ENCODE assay signal across 10 cellular contexts in genomic region chr11:116731097-116731761, GRCh38. TPM values are rescaled to one million over a fixed set of nuclear protein-coding genes. Genes with fewer than 3 reads are reported as not detected.
DNase-seq lines count a peak whose midpoint lies in the region; TF ChIP-seq lines count a peak whose summit lies in the region.
"Had no signal": no experiment of that assay in that cellular context is flagged by ENCODE, and none has a peak within 500 bp of the region (broad histone marks: within the 10 kb centered on the region; RNA-seq: fewer than 3 reads in every experiment).

No MANE protein-coding gene starts in this region.

- H3K27ac Mint-ChIP-seq in Calu3 (ENCODE audit: unreplicated experiment) = no peak overlapping the region

- peaks cover 5% of the 10 kb centered on the region for H3K36me3 Mint-ChIP-seq in Calu3 (ENCODE audit: insufficient read depth, unreplicated experiment)
- H3K36me3 Mint-ChIP-seq: naive thymus-derived CD4-positive, alpha-beta T cell had no signal

- no peaks in the 10 kb centered on the region for H3K27me3 Mint-ChIP-seq in Calu3 (ENCODE audit: unreplicated experiment)

- no peaks in the 10 kb centered on the region for H3K36me3 ChIP-seq in cardiac muscle cell

- H3K4me1 ChIP-seq in cardiac muscle cell (ENCODE audit: low read depth) = peaks cover 11% of the 10 kb centered on the region

- CTCF ChIA-PET in Calu3 (lab: Charles Lee) = no interaction called here

- H3K4me1 Mint-ChIP-seq in Calu3 (ENCODE audit: low read depth, unreplicated experiment) = peaks cover 9% of the 10 kb centered on the region

- H3K4me3 ChIP-seq in cardiac muscle cell = no peak overlapping the region

- no peak overlapping the region for H3K4me3 Mint-ChIP-seq in Calu3 (ENCODE audit: low read depth, unreplicated experiment)
- H3K4me3 Mint-ChIP-seq: naive thymus-derived CD4-positive, alpha-beta T cell had no signal

- TF ChIP-seq CTCF in cardiac muscle cell (IDR thresholded peaks at IDR 0.05; ENCODE audit: low read depth, low read length) = no peak
- no peak for TF ChIP-seq CTCF in Calu3 (IDR thresholded peaks at IDR 0.05; ENCODE audit: unreplicated experiment)

- no peak overlapping the region for H3K27ac ChIP-seq in cardiac muscle cell

- peak; percentile 40 for DNase-seq in HT1080 (ENCODE audit: low read depth)
- peak; percentile 27 for DNase-seq in SW480 (ENCODE audit: low spot score)
- DNase-seq in cardiac muscle cell (ENCODE audit: low read depth in 1 of 2, low spot score in 1 of 2) = peak; percentile 18 to 81
- peak in 9 of 10 donors; percentile 45 to 97 (median 85) for DNase-seq in posterior cingulate gyrus
- DNase-seq in Calu3 = no peak
- DNase-seq in stimulated activated CD4-positive, alpha-beta T cell treated with anti-CD3 and anti-CD28 coated beads, Interleukin-2, amount 100 ng/mL, for 24 hours = no peak
- no peak for DNase-seq in HUDEP-2 (lab: John Stamatoyannopoulos, UW; ENCODE audit: unreplicated experiment in 76 of 76)
- DNase-seq in NCI-H1436 treated with DMSO at 0.1 percent for 48 hours (lab: John Stamatoyannopoulos, UW) = no peak
- DNase-seq: naive thymus-derived CD4-positive, alpha-beta T cell; NCI-H187 treated with DMSO at 0.1 percent for 48 hours had no signal

- H3K9me3 Mint-ChIP-seq in Calu3 (ENCODE audit: low read depth, unreplicated experiment) = no peaks in the 10 kb centered on the region
- H3K9me3 Mint-ChIP-seq: naive thymus-derived CD4-positive, alpha-beta T cell had no signal

- no peaks in the 10 kb centered on the region for H3K27me3 ChIP-seq in cardiac muscle cell

- no TSS peak for BruUV-seq in Calu3 (replicated peaks; lab: Mats Ljungman, UMichigan)

- intact Hi-C loops in posterior cingulate gyrus (cut with DNase I) = no loop called here
- intact Hi-C loops in Calu3 (cut with micrococcal nuclease; ENCODE audit: unreplicated experiment) = loop anchor here (5.0 kb wide), 1 partner anchor 496 kb away; no protein-coding TSS in a partner anchor

- no peaks in the 10 kb centered on the region for H3K9me3 ChIP-seq in cardiac muscle cell (ENCODE audit: low read depth)

RNA-seq across cellular contexts. Expression of gene BUD13, which starts 41.6 kb away (rescaled TPM):
- 22.9 and 27.9 TPM in 2 replicates for total RNA-seq in HT1080 (2014; rRNA removed; shearing (Covaris generic))
- 20.1 and 21.8 TPM in 2 replicates for polyA plus RNA-seq in HT1080 (2015; cell fraction: cytosol; rRNA removed)
- 19.3 and 20.0 TPM in 2 replicates for polyA plus RNA-seq in HT1080 (2015; cell fraction: nucleus; rRNA removed)
- total RNA-seq in cardiac muscle cell (19.5 and 19.8 TPM in 2 replicates), Calu3 (2022) (10.4 and 10.9 TPM in 2 replicates)
- polyA plus RNA-seq in cardiac muscle cell = 13.9 and 15.3 TPM in 2 replicates

RNA-seq across cellular contexts. Expression of gene ZPR1, which starts 56.6 kb away (rescaled TPM):
- 105 and 106 TPM in 2 replicates for total RNA-seq in HT1080 (2014; rRNA removed; shearing (Covaris generic))
- polyA plus RNA-seq in HT1080 (2015; cell fraction: cytosol; rRNA removed) = 96.1 and 103 TPM in 2 replicates
- 67.9 and 72.8 TPM in 2 replicates for polyA plus RNA-seq in HT1080 (2015; cell fraction: nucleus; rRNA removed)
- total RNA-seq in cardiac muscle cell (18.4 and 21.4 TPM in 2 replicates), Calu3 (2022) (34.5 and 41.5 TPM in 2 replicates)
- 43.9 and 48.4 TPM in 2 replicates for polyA plus RNA-seq in cardiac muscle cell

Comparison
In these comparisons a context has a peak if more than half of its experiments do, and no peak if none do; other contexts are left out.
1. DNase-seq: peak in HT1080 (single experiment), SW480 (single experiment), cardiac muscle cell (2 of 2) and posterior cingulate gyrus (9 of 10); none in Calu3 (single experiment), stimulated activated CD4-positive, alpha-beta T cell treated with anti-CD3 and anti-CD28 coated beads, Interleukin-2, amount 100 ng/mL, for 24 hours (0 of 2), HUDEP-2 (0 of 76) and NCI-H1436 treated with DMSO at 0.1 percent for 48 hours (single experiment).